Comparison of ENCODE assay signal across 24 cellular contexts in genomic region chr17:6706499-6706898, GRCh38. TPM values are rescaled to one million over a fixed set of nuclear protein-coding genes. Genes with fewer than 3 reads are reported as not detected.
"Had no signal": no experiment of that assay in that cellular context is flagged by ENCODE, and none has a peak within 500 bp of the region (broad histone marks: within the 10 kb centered on the region; RNA-seq: fewer than 3 reads in every experiment).

No MANE protein-coding gene starts in this region.

- H3K27me3 ChIP-seq: cardiac muscle cell, ovary, testis had no signal

- H3K4me3 ChIP-seq: cardiac muscle cell, coronary artery, heart left ventricle, left ventricle myocardium inferior, ovary, spleen, testis, tibial nerve had no signal

- H3K27ac Mint-ChIP-seq: naive thymus-derived CD4-positive, alpha-beta T cell; nephron progenitor cell; stimulated activated memory B cell treated with anti-CD40 and anti-IgM and Interleukin-4, amounts not matched to agents 10 μg/mL and 1 μg/mL and 100 μg/mL, for 72 hours; stimulated activated naive CD8-positive, alpha-beta T cell treated with anti-CD3 and anti-CD28 coated beads, Interleukin-15, Interleukin-2, amounts not matched to agents 100 ng/mL and 50 ng/mL, for 24 hours had no signal

- H3K9me3 ChIP-seq: heart left ventricle, left ventricle myocardium inferior, ovary, spleen, testis, tibial nerve had no signal

- ATAC-seq: heart left ventricle; naive thymus-derived CD4-positive, alpha-beta T cell; stimulated activated memory B cell treated with anti-CD40 and anti-IgM and Interleukin-4, amounts not matched to agents 10 μg/mL and 1 μg/mL and 100 μg/mL, for 72 hours had no signal

- H3K4me3 Mint-ChIP-seq: naive thymus-derived CD4-positive, alpha-beta T cell; nephron progenitor cell; stimulated activated memory B cell treated with anti-CD40 and anti-IgM and Interleukin-4, amounts not matched to agents 10 μg/mL and 1 μg/mL and 100 μg/mL, for 72 hours; stimulated activated naive CD8-positive, alpha-beta T cell treated with anti-CD3 and anti-CD28 coated beads, Interleukin-15, Interleukin-2, amounts not matched to agents 100 ng/mL and 50 ng/mL, for 24 hours had no signal

- H3K9me3 Mint-ChIP-seq: nephron progenitor cell; stimulated activated memory B cell treated with anti-CD40 and anti-IgM and Interleukin-4, amounts not matched to agents 10 μg/mL and 1 μg/mL and 100 μg/mL, for 72 hours; stimulated activated naive CD8-positive, alpha-beta T cell treated with anti-CD3 and anti-CD28 coated beads, Interleukin-15, Interleukin-2, amounts not matched to agents 100 ng/mL and 50 ng/mL, for 24 hours had no signal

- H3K36me3 Mint-ChIP-seq: naive thymus-derived CD4-positive, alpha-beta T cell; stimulated activated memory B cell treated with anti-CD40 and anti-IgM and Interleukin-4, amounts not matched to agents 10 μg/mL and 1 μg/mL and 100 μg/mL, for 72 hours had no signal

- H3K4me1 ChIP-seq: heart left ventricle, left ventricle myocardium inferior, testis, tibial nerve had no signal

- H3K36me3 ChIP-seq: cardiac muscle cell, heart left ventricle, left ventricle myocardium inferior, ovary, spleen, tibial nerve had no signal

- DNase-seq: effector CD4-positive, alpha-beta T cell; foreskin melanocyte; heart left ventricle; hippocampal formation; left ventricle myocardium inferior; mesendoderm; naive thymus-derived CD4-positive, alpha-beta T cell; nephron progenitor cell; ovary; right cardiac atrium; spleen; stimulated activated CD4-positive, alpha-beta T cell treated with anti-CD3 and anti-CD28 coated beads, Interleukin-15, amount 100 ng/mL, for 24 hours; stimulated activated CD4-positive, alpha-beta T cell treated with anti-CD3 and anti-CD28 coated beads, Interleukin-1b, Interleukin-23, amount 100 ng/mL, for 48 hours; stimulated activated CD4-positive, alpha-beta T cell treated with anti-CD3 and anti-CD28 coated beads, Interleukin-4, amount 100 ng/mL, for 24 hours; testis had no signal

- H3K27ac ChIP-seq: cardiac muscle cell, coronary artery, heart left ventricle, left ventricle myocardium inferior, ovary, spleen, testis, tibial nerve had no signal

RNA-seq across cellular contexts. Expression of gene SLC13A5, which starts 6.7 kb away (rescaled TPM):
- total RNA-seq: left ventricle myocardium inferior; mononuclear cell; naive thymus-derived CD4-positive, alpha-beta T cell; right cardiac atrium; skeletal muscle tissue; subcutaneous adipose tissue; tibial nerve; urinary bladder had no signal
- polyA plus RNA-seq: naive thymus-derived CD4-positive, alpha-beta T cell; right cardiac atrium had no signal

RNA-seq across cellular contexts. Expression of gene XAF1, which starts 49.3 kb away (rescaled TPM):
- total RNA-seq: cardiac muscle cell had no signal
- polyA plus RNA-seq: cardiac muscle cell had no signal

RNA-seq across cellular contexts. Expression of gene C17orf100, which starts 54.9 kb away (rescaled TPM):
- total RNA-seq: skeletal muscle tissue had no signal
